In the genomic region with DNA sequence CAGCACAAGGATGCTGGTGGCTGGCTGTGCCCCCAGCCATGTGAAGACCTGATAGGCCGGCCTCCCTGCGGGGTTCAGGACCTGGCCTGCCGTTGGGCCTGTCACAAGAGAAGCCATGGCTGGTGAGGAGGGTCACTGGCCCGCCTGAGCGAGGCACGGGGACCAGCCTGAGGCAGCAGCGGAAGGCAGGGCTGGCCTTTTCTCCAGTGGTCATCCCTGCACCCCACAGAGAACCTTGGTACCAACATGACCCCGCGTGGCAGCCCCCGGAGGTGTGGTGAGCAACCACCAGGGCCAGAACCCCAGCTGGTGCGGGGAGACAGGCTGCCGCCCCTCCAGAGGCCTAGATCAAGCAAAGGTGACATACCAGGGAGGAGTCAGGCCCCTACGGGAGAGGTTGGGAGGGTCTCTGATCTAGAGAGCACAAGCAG, we compare ENCODE assay signal across 20 cellular contexts.
DNase-seq lines count a peak whose midpoint lies in the region; ATAC-seq, FAIRE-seq and TF ChIP-seq lines count a peak whose summit lies in the region.
"Had no signal": no experiment of that assay in that cellular context is flagged by ENCODE, and none has a peak within 500 bp of the region (broad histone marks: within the 10 kb centered on the region; RNA-seq: fewer than 3 reads in every experiment).

No MANE protein-coding gene starts in this region.

- in situ Hi-C loops in HepG2 (cut with HindIII; ENCODE audit: extremely low pct_ligation_motif_present, low pct_unique_long_range_greater_than_20kb) = loop anchor here (10.0 kb wide), 1 partner anchor 133 kb away; a partner anchor contains a TSS

- CTCF ChIA-PET in HepG2 (lab: Yijun Ruan, JAX; ENCODE audit: low intra/inter-chr PET ratio, low total read pairs) = no interaction called here

- H3K9ac ChIP-seq in HepG2 (ENCODE audit: insufficient read depth, low read depth, low read length) (no peak overlapping the region), MM.1S (ENCODE audit: low read length) (no peak overlapping the region)

- H3K27me3 ChIP-seq in right lobe of liver (no peaks in the 10 kb centered on the region), HepG2 (ENCODE audit: control insufficient read depth in 1 of 2, insufficient read depth in 2 of 2, low read length in 2 of 2) (peaks cover 2 to 57% of the 10 kb centered on the region in 2 experiments; a peak in 4 of 5 replicates), aorta (ENCODE audit: control insufficient read depth in 1 of 2, insufficient read depth in 2 of 2, low read length in 1 of 2) (no peaks in the 10 kb centered on the region), MM.1S (replicated peaks; ENCODE audit: insufficient read depth, low read length) (peaks cover 6% of the 10 kb centered on the region; the same call in 1 of the 2 replicates)
- H3K27me3 ChIP-seq: pancreas had no signal

- H3K27ac Mint-ChIP-seq in glutamatergic neuron (ENCODE audit: unreplicated experiment) (no peak overlapping the region), nephron progenitor cell (peak overlapping the region; percentile 29)
- H3K27ac Mint-ChIP-seq: activated CD8-positive, alpha-beta T cell treated with anti-CD3 and anti-CD28 coated beads, Interleukin-2, amount 10 ng/mL, durations not matched to agents 7 days and 5 days had no signal

- H4K20me1 ChIP-seq in HepG2 (ENCODE audit: insufficient read depth, low read length) (no peaks in the 10 kb centered on the region), MM.1S (ENCODE audit: insufficient read depth, low read length) (no peaks in the 10 kb centered on the region)

- TF ChIP-seq EP300 in HepG2 (IDR thresholded peaks at IDR 0.05; ENCODE audit: low read depth in 2 of 2, low read length in 2 of 2) = no peak
- TF ChIP-seq EP300 in HepG2 (CRISPR knock-in tag; IDR thresholded peaks at IDR 0.05; ENCODE audit: borderline replicate concordance) = no peak

- H3K36me3 ChIP-seq in right lobe of liver (no peaks in the 10 kb centered on the region), HepG2 (replicated peaks in 1 of 2; ENCODE audit: control insufficient read depth in 1 of 2, insufficient read depth in 2 of 2, low read length in 2 of 2) (no peaks in the 10 kb centered on the region), aorta (ENCODE audit: control insufficient read depth in 1 of 2, insufficient read depth in 2 of 2, low read length in 1 of 2) (no peaks in the 10 kb centered on the region), MM.1S (replicated peaks; ENCODE audit: insufficient read depth, low read length) (no peaks in the 10 kb centered on the region)
- H3K36me3 ChIP-seq: adrenal gland, pancreas had no signal

- H3K9me3 ChIP-seq in right lobe of liver (no peaks in the 10 kb centered on the region), HepG2 (ENCODE audit: low read length) (no peaks in the 10 kb centered on the region), aorta (ENCODE audit: control insufficient read depth, low read length) (no peaks in the 10 kb centered on the region), MM.1S (replicated peaks; ENCODE audit: insufficient read depth, low read length) (no peaks in the 10 kb centered on the region)
- H3K9me3 ChIP-seq: adrenal gland, pancreas had no signal

- H3K4me3 ChIP-seq in right lobe of liver = no peak overlapping the region
- H3K4me3 ChIP-seq in HepG2 (replicated peaks in 1 of 3; ENCODE audit: insufficient read depth in 1 of 3, low read depth in 2 of 3, low read length in 3 of 3) = no peak overlapping the region
- no peak overlapping the region for H3K4me3 ChIP-seq in aorta (ENCODE audit: low read length in 2 of 2)
- no peak overlapping the region for H3K4me3 ChIP-seq in MM.1S (ENCODE audit: low read length)
- H3K4me3 ChIP-seq: adrenal gland, pancreas, skin epidermis had no signal

- H3K9me3 Mint-ChIP-seq in glutamatergic neuron (ENCODE audit: unreplicated experiment) (no peaks in the 10 kb centered on the region), nephron progenitor cell (no peaks in the 10 kb centered on the region)

- no peak overlapping the region for H3K27ac ChIP-seq in right lobe of liver
- H3K27ac ChIP-seq in HepG2 (ENCODE audit: extremely low read length, insufficient read depth, low read length) = no peak overlapping the region
- no peak overlapping the region for H3K27ac ChIP-seq in aorta (ENCODE audit: low read depth in 1 of 2, low read length in 2 of 2)
- no peak overlapping the region for H3K27ac ChIP-seq in MM.1S (ENCODE audit: low read length)
- H3K27ac ChIP-seq: adrenal gland, epithelial cell of prostate, pancreas, VCaP had no signal

- no TSS peak for BruUV-seq in HepG2 (replicated peaks; lab: Mats Ljungman, UMichigan)

- H2AFZ ChIP-seq in HepG2 (ENCODE audit: low read length) (no peak overlapping the region), MM.1S (ENCODE audit: low read length) (no peak overlapping the region)

- H3K4me3 Mint-ChIP-seq in glutamatergic neuron (ENCODE audit: unreplicated experiment) (no peak overlapping the region), nephron progenitor cell (no peak overlapping the region)
- H3K4me3 Mint-ChIP-seq: activated CD8-positive, alpha-beta T cell treated with anti-CD3 and anti-CD28 coated beads, Interleukin-2, amount 10 ng/mL, durations not matched to agents 7 days and 5 days had no signal

- POLR2A ChIA-PET in HepG2 (lab: Yijun Ruan, JAX) = no interaction called here

- peaks cover 2% of the 10 kb centered on the region for H3K4me1 Mint-ChIP-seq in glutamatergic neuron (ENCODE audit: low read depth, unreplicated experiment)
- H3K4me1 Mint-ChIP-seq in nephron progenitor cell = peaks cover 46% of the 10 kb centered on the region

- ATAC-seq in right lobe of liver (no peak), HepG2 (no peak), aorta (ENCODE audit: low FRiP score) (no peak)
- ATAC-seq: activated CD8-positive, alpha-beta T cell treated with anti-CD3 and anti-CD28 coated beads, Interleukin-2, amount 10 ng/mL, durations not matched to agents 7 days and 5 days; pancreas had no signal

- H3K4me2 ChIP-seq in HepG2 (ENCODE audit: low read depth, low read length) (no peak overlapping the region), MM.1S (ENCODE audit: low read depth, low read length) (no peak overlapping the region)

- no CpG with 5 or more reads among the region's 13 CpGs for WGBS in right lobe of liver (ENCODE audit: insufficient coverage, low coverage, low lambda C conversion rate, missing lambda C conversion rate)
- WGBS in HepG2 (ENCODE audit: low lambda C conversion rate) = no CpG with 5 or more reads among the region's 13 CpGs
- WGBS in aorta, 2 donors = 97 to 98% methylated on average over 13 of the region's 13 CpGs

- DNase-seq in right lobe of liver (peak in 2 of 3 donors; percentile 37 to 55), HepG2 (ENCODE audit: low spot score) (no peak), glutamatergic neuron (peak; percentile 11), nephron progenitor cell (no peak), aorta (peak; percentile 45 to 72), frontal cortex (ENCODE audit: low spot score in 2 of 2) (no peak), MM.1S (no peak)
- DNase-seq: activated CD8-positive, alpha-beta T cell treated with anti-CD3 and anti-CD28 coated beads, Interleukin-2, amount 10 ng/mL, durations not matched to agents 7 days and 5 days; dermis blood vessel endothelial cell; foreskin fibroblast; NCI-H1417 treated with DMSO at 0.1 percent for 48 hours; NCI-H2171; SIG-M5; stimulated activated CD4-positive, alpha-beta T cell treated with anti-CD3 and anti-CD28 coated beads, Interleukin-4, amount 100 ng/mL, for 4 hours had no signal

- H3K27me3 Mint-ChIP-seq in glutamatergic neuron (ENCODE audit: unreplicated experiment) = peaks cover 3% of the 10 kb centered on the region
- H3K27me3 Mint-ChIP-seq in nephron progenitor cell (ENCODE audit: low read depth, poor library complexity) = no peaks in the 10 kb centered on the region

- TF ChIP-seq CTCF in right lobe of liver (IDR thresholded peaks at IDR 0.05) (no peak), HepG2 (CRISPR knock-in tag; IDR thresholded peaks at IDR 0.05) (no peak), glutamatergic neuron (IDR thresholded peaks at IDR 0.05; ENCODE audit: partially characterized antibody, unreplicated experiment) (no peak), nephron progenitor cell (IDR thresholded peaks at IDR 0.05) (no peak), MM.1S (IDR thresholded peaks at IDR 0.05; ENCODE audit: low read length) (no peak)

- no peak for TF ChIP-seq RAD21 in HepG2 (CRISPR knock-in tag; IDR thresholded peaks at IDR 0.05)

- no peaks in the 10 kb centered on the region for H3K9me2 ChIP-seq in MM.1S (replicated peaks; ENCODE audit: insufficient read depth, low read length)

- FAIRE-seq in HepG2 (lab: Jason Lieb, UNC) (no peak), frontal cortex (lab: Jason Lieb, UNC) (no peak)
- FAIRE-seq: bronchial epithelial cell, pancreas had no signal

- H3K36me3 Mint-ChIP-seq in glutamatergic neuron (ENCODE audit: unreplicated experiment) (no peaks in the 10 kb centered on the region), nephron progenitor cell (ENCODE audit: low read depth) (no peaks in the 10 kb centered on the region)

- H3F3A ChIP-seq in MM.1S (ENCODE audit: insufficient read depth, low read length) = no peaks in the 10 kb centered on the region

- intact Hi-C loops in right lobe of liver (cut with DNase I) (no loop called here), HepG2 (cut with micrococcal nuclease; ENCODE audit: unreplicated experiment) (no loop called here), aorta (cut with DNase I) (no loop called here)

- TF ChIP-seq POLR2A in right lobe of liver (IDR thresholded peaks at IDR 0.05) (no peak), HepG2 (IDR thresholded peaks at IDR 0.05; ENCODE audit: insufficient read depth in 1 of 2, low read depth in 2 of 2, low read length in 2 of 2) (no peak)

- H3K4me1 ChIP-seq in right lobe of liver (no peaks in the 10 kb centered on the region), HepG2 (ENCODE audit: insufficient read depth, low read length) (peaks cover 27% of the 10 kb centered on the region), aorta (ENCODE audit: control insufficient read depth in 1 of 2, insufficient read depth in 2 of 2, low read length in 2 of 2) (no peaks in the 10 kb centered on the region), MM.1S (ENCODE audit: low read length) (no peaks in the 10 kb centered on the region)

- H3K79me2 ChIP-seq in HepG2 (ENCODE audit: insufficient read depth, low read length) = no peaks in the 10 kb centered on the region
- no peaks in the 10 kb centered on the region for H3K79me2 ChIP-seq in MM.1S (ENCODE audit: low read length)

TF ChIP-seq in HepG2, 621 proteins besides CTCF, POLR2A, EP300 and RAD21 (continues in another document):
- no peak for TF ChIP-seq TEAD3 (CRISPR knock-in tag; optimal IDR thresholded peaks at IDR 0.05; ENCODE audit: borderline replicate concordance)
- TF ChIP-seq, protein P1, sequence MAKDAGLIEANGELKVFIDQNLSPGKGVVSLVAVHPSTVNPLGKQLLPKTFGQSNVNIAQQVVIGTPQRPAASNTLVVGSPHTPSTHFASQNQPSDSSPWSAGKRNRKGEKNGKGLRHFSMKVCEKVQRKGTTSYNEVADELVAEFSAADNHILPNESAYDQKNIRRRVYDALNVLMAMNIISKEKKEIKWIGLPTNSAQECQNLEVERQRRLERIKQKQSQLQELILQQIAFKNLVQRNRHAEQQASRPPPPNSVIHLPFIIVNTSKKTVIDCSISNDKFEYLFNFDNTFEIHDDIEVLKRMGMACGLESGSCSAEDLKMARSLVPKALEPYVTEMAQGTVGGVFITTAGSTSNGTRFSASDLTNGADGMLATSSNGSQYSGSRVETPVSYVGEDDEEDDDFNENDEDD (CRISPR knock-in tag; IDR thresholded peaks at IDR 0.05; ENCODE audit: borderline replicate concordance) = no peak
- TF ChIP-seq YEATS2 (CRISPR knock-in tag; IDR thresholded peaks at IDR 0.05; ENCODE audit: borderline replicate concordance) = no peak

Comparison
In these comparisons a context has a peak if more than half of its experiments do, and no peak if none do; other contexts are left out.
1. DNase-seq: peak in right lobe of liver (2 of 3), glutamatergic neuron (single experiment) and aorta (2 of 2); none in HepG2 (single experiment), nephron progenitor cell (single experiment), frontal cortex (0 of 2) and MM.1S (single experiment).